Comparison of ENCODE assay signal across 17 cellular contexts in genomic region chr2:236715511-236715961, GRCh38.
DNase-seq lines count a peak whose midpoint lies in the region; ATAC-seq and TF ChIP-seq lines count a peak whose summit lies in the region.
"Had no signal": no experiment of that assay in that cellular context is flagged by ENCODE, and none has a peak within 500 bp of the region (broad histone marks: within the 10 kb centered on the region; RNA-seq: fewer than 3 reads in every experiment).

No MANE protein-coding gene starts in this region.

- H3K36me3 ChIP-seq in heart right ventricle (no peaks in the 10 kb centered on the region), fibroblast of lung (ENCODE audit: control insufficient read depth, insufficient read depth, low read length) (no peaks in the 10 kb centered on the region), neuronal stem cell (replicated peaks in 1 of 2; ENCODE audit: control insufficient read depth in 2 of 2, insufficient read depth in 2 of 2, low read length in 2 of 2) (no peaks in the 10 kb centered on the region)
- H3K36me3 ChIP-seq: breast epithelium, upper lobe of right lung had no signal

- 39% methylated on average over 16 of the region's 16 CpGs for WGBS in right cardiac atrium
- 57 to 68% methylated on average over 16 of the region's 16 CpGs for WGBS in heart right ventricle, 2 donors
- WGBS in neuronal stem cell (ENCODE audit: extremely low coverage in 2 of 2, insufficient read length in 2 of 2, insufficient replicate concordance in 1 of 2), 2 donors: no CpG with 5 or more reads among the region's 16 CpGs

- H4K91ac ChIP-seq in neuronal stem cell (ENCODE audit: low read depth, low read length, poor library complexity): no peak overlapping the region

- DNase-seq in right cardiac atrium: peak in 2 of 3 donors; percentile 54 to 74
- no peak for DNase-seq in heart right ventricle
- DNase-seq in fibroblast of lung (ENCODE audit: low read depth in 2 of 2): peak; percentile 24 to 34
- DNase-seq in neuronal stem cell (ENCODE audit: low spot score): peak; percentile 68
- no peak for DNase-seq in activated CD8-positive, alpha-beta memory T cell treated with anti-CD3 and anti-CD28 coated beads, Interleukin-2, amount 10 ng/mL, durations not matched to agents 7 days and 5 days
- DNase-seq in cortex of kidney (lab: John Stamatoyannopoulos, UW): no peak
- DNase-seq: activated CD8-positive, alpha-beta T cell treated with anti-CD3 and anti-CD28 coated beads for 36 hours; activated effector memory CD4-positive, alpha-beta T cell treated with anti-CD3 and anti-CD28 coated beads, Interleukin-2, amount 50 U/mL, for 16 hours; DMS153; erythroblast; NCI-H1048; T-helper 9 cell; upper lobe of right lung had no signal

- no peak overlapping the region for H3K18ac ChIP-seq in neuronal stem cell (ENCODE audit: low read length)

- no peak overlapping the region for H3K27ac ChIP-seq in right cardiac atrium (ENCODE audit: low read length)
- no peak overlapping the region for H3K27ac ChIP-seq in heart right ventricle
- no peak overlapping the region for H3K27ac ChIP-seq in fibroblast of lung (ENCODE audit: insufficient read depth, low read length)
- H3K27ac ChIP-seq in neuronal stem cell (replicated peaks; ENCODE audit: low read length): no peak overlapping the region
- H3K27ac ChIP-seq: breast epithelium, RWPE1, upper lobe of right lung had no signal

- H2AFZ ChIP-seq in fibroblast of lung (ENCODE audit: low read length) (no peak overlapping the region), neuronal stem cell (ENCODE audit: low read length) (peak overlapping the region; percentile 57)

- H3K9me3 ChIP-seq in right cardiac atrium (ENCODE audit: control insufficient read depth, low read length): no peaks in the 10 kb centered on the region
- no peaks in the 10 kb centered on the region for H3K9me3 ChIP-seq in heart right ventricle
- no peaks in the 10 kb centered on the region for H3K9me3 ChIP-seq in fibroblast of lung (ENCODE audit: control insufficient read depth, insufficient read depth, low read depth, low read length)
- H3K9me3 ChIP-seq in neuronal stem cell (replicated peaks in 1 of 2; ENCODE audit: control insufficient read depth in 2 of 2, insufficient read depth in 1 of 2, low read depth in 1 of 2, low read length in 2 of 2): no peaks in the 10 kb centered on the region
- H3K9me3 ChIP-seq: breast epithelium, upper lobe of right lung had no signal

- no peaks in the 10 kb centered on the region for H3K9me3 Mint-ChIP-seq in activated CD8-positive, alpha-beta memory T cell treated with anti-CD3 and anti-CD28 coated beads, Interleukin-2, amount 10 ng/mL, durations not matched to agents 7 days and 5 days (ENCODE audit: low read depth)
- H3K9me3 Mint-ChIP-seq: activated CD8-positive, alpha-beta T cell treated with anti-CD3 and anti-CD28 coated beads for 36 hours had no signal

- H2BK15ac ChIP-seq in neuronal stem cell (ENCODE audit: low read length): no peak overlapping the region

- H4K20me1 ChIP-seq in fibroblast of lung (ENCODE audit: control insufficient read depth, extremely low read depth, insufficient read depth, low read length): no peaks in the 10 kb centered on the region

- H3K4me3 ChIP-seq in right cardiac atrium (ENCODE audit: low read length): no peak overlapping the region
- no peak overlapping the region for H3K4me3 ChIP-seq in heart right ventricle
- no peak overlapping the region for H3K4me3 ChIP-seq in fibroblast of lung (replicated peaks in 1 of 4; ENCODE audit: control extremely low read depth in 1 of 4, insufficient read depth in 1 of 4, low read depth in 3 of 4, low read length in 4 of 4)
- H3K4me3 ChIP-seq in neuronal stem cell (ENCODE audit: low read length in 2 of 2): no peak overlapping the region
- H3K4me3 ChIP-seq: breast epithelium, upper lobe of right lung had no signal

- H3K79me1 ChIP-seq in neuronal stem cell (ENCODE audit: low read depth, low read length): no peaks in the 10 kb centered on the region

- no peaks in the 10 kb centered on the region for H3K79me2 ChIP-seq in fibroblast of lung (ENCODE audit: control insufficient read depth, insufficient read depth, low read length)

- no peak overlapping the region for H3K4ac ChIP-seq in neuronal stem cell (ENCODE audit: low read length)

- H3K27ac Mint-ChIP-seq in activated CD8-positive, alpha-beta memory T cell treated with anti-CD3 and anti-CD28 coated beads, Interleukin-2, amount 10 ng/mL, durations not matched to agents 7 days and 5 days: no peak overlapping the region
- H3K27ac Mint-ChIP-seq: activated CD8-positive, alpha-beta T cell treated with anti-CD3 and anti-CD28 coated beads for 36 hours had no signal

- H3K27me3 ChIP-seq in right cardiac atrium (ENCODE audit: control insufficient read depth, insufficient read depth): no peaks in the 10 kb centered on the region
- H3K27me3 ChIP-seq in heart right ventricle: peaks cover 0 to 11% (median 0%) of the 10 kb centered on the region in 7 donors
- no peaks in the 10 kb centered on the region for H3K27me3 ChIP-seq in fibroblast of lung (ENCODE audit: control insufficient read depth, insufficient read depth, low read length)
- H3K27me3 ChIP-seq in neuronal stem cell (ENCODE audit: control insufficient read depth in 3 of 3, insufficient read depth in 3 of 3, low read depth in 1 of 3, low read length in 3 of 3): no peaks in the 10 kb centered on the region
- H3K27me3 ChIP-seq: breast epithelium, upper lobe of right lung had no signal

- TF ChIP-seq CTCF in heart right ventricle (IDR thresholded peaks at IDR 0.05) (no peak), fibroblast of lung (conservative IDR thresholded peaks at IDR 0.05 in 1 of 2, IDR thresholded peaks at IDR 0.05 in 1 of 2; ENCODE audit: low read depth in 1 of 2, low read length in 2 of 2) (no peak)

- no peak overlapping the region for H3K23ac ChIP-seq in neuronal stem cell (ENCODE audit: low read depth, low read length, poor library complexity)

- no peaks in the 10 kb centered on the region for H3K4me1 ChIP-seq in right cardiac atrium (ENCODE audit: control insufficient read depth, insufficient read depth, low read length)
- H3K4me1 ChIP-seq in heart right ventricle: peaks cover 0 to 44% (median 10%) of the 10 kb centered on the region in 9 donors
- H3K4me1 ChIP-seq in fibroblast of lung (ENCODE audit: control insufficient read depth, extremely low read depth, insufficient read depth, low read length): no peaks in the 10 kb centered on the region
- H3K4me1 ChIP-seq in neuronal stem cell (ENCODE audit: control insufficient read depth in 2 of 2, insufficient read depth in 1 of 2, low read depth in 1 of 2, low read length in 2 of 2): peaks cover 24 to 31% of the 10 kb centered on the region in 2 donors
- H3K4me1 ChIP-seq: breast epithelium, upper lobe of right lung had no signal

- ATAC-seq in right cardiac atrium: peak; percentile 33 to 67
- ATAC-seq in heart right ventricle: no peak
- ATAC-seq in GM18861 (IDR thresholded peaks at IDR 0.05; ENCODE audit: unreplicated experiment): no peak
- no peak for ATAC-seq in HG02588 (IDR thresholded peaks at IDR 0.05; ENCODE audit: unreplicated experiment)
- no peak for ATAC-seq in activated CD8-positive, alpha-beta memory T cell treated with anti-CD3 and anti-CD28 coated beads, Interleukin-2, amount 10 ng/mL, durations not matched to agents 7 days and 5 days
- ATAC-seq: activated CD8-positive, alpha-beta T cell treated with anti-CD3 and anti-CD28 coated beads for 36 hours had no signal

- no peak overlapping the region for H2BK12ac ChIP-seq in neuronal stem cell (ENCODE audit: low read length)

- no peak overlapping the region for H3K9ac ChIP-seq in fibroblast of lung (ENCODE audit: insufficient read depth, low read length)
- no peak overlapping the region for H3K9ac ChIP-seq in neuronal stem cell (ENCODE audit: low read depth, low read length, poor library complexity)

- no peak overlapping the region for H2BK5ac ChIP-seq in neuronal stem cell (ENCODE audit: low read length)

- no peak overlapping the region for H3K4me3 Mint-ChIP-seq in activated CD8-positive, alpha-beta memory T cell treated with anti-CD3 and anti-CD28 coated beads, Interleukin-2, amount 10 ng/mL, durations not matched to agents 7 days and 5 days
- H3K4me3 Mint-ChIP-seq: activated CD8-positive, alpha-beta T cell treated with anti-CD3 and anti-CD28 coated beads for 36 hours had no signal

- H2AK5ac ChIP-seq in neuronal stem cell (ENCODE audit: low read depth, low read length): no peak overlapping the region

- no peak overlapping the region for H3K14ac ChIP-seq in neuronal stem cell (ENCODE audit: low read length)

- no peak overlapping the region for H3K4me2 ChIP-seq in fibroblast of lung (ENCODE audit: extremely low read depth, insufficient read depth, low read length)
- no peak overlapping the region for H3K4me2 ChIP-seq in neuronal stem cell (ENCODE audit: insufficient read depth, low read length, poor library complexity, severe bottlenecking)

- no peaks in the 10 kb centered on the region for H3K36me3 Mint-ChIP-seq in activated CD8-positive, alpha-beta memory T cell treated with anti-CD3 and anti-CD28 coated beads, Interleukin-2, amount 10 ng/mL, durations not matched to agents 7 days and 5 days

- CTCF ChIA-PET in activated CD8-positive, alpha-beta memory T cell treated with anti-CD3 and anti-CD28 coated beads, Interleukin-2, amount 10 ng/mL, durations not matched to agents 7 days and 5 days (lab: Charles Lee): no interaction called here

- intact Hi-C loops in right cardiac atrium (cut with DNase I): no loop called here
- intact Hi-C loops in heart right ventricle (cut with DNase I): no loop called here

- peaks cover 23% of the 10 kb centered on the region for H3K27me3 Mint-ChIP-seq in activated CD8-positive, alpha-beta memory T cell treated with anti-CD3 and anti-CD28 coated beads, Interleukin-2, amount 10 ng/mL, durations not matched to agents 7 days and 5 days

- no peak overlapping the region for H2BK120ac ChIP-seq in neuronal stem cell (ENCODE audit: low read depth, low read length)

- H4K8ac ChIP-seq in neuronal stem cell (ENCODE audit: low read depth, low read length): no peak overlapping the region

- H3K4me1 Mint-ChIP-seq in activated CD8-positive, alpha-beta memory T cell treated with anti-CD3 and anti-CD28 coated beads, Interleukin-2, amount 10 ng/mL, durations not matched to agents 7 days and 5 days: peaks cover 6% of the 10 kb centered on the region

Comparison
In these comparisons a context has a peak if more than half of its experiments do, and no peak if none do; other contexts are left out.
1. ATAC-seq: peak in right cardiac atrium (2 of 2); none in heart right ventricle (0 of 8), GM18861 (single experiment), HG02588 (single experiment) and activated CD8-positive, alpha-beta memory T cell treated with anti-CD3 and anti-CD28 coated beads, Interleukin-2, amount 10 ng/mL, durations not matched to agents 7 days and 5 days (single experiment).
2. DNase-seq: peak in right cardiac atrium (2 of 3), fibroblast of lung (2 of 2) and neuronal stem cell (single experiment); none in heart right ventricle (0 of 2), activated CD8-positive, alpha-beta memory T cell treated with anti-CD3 and anti-CD28 coated beads, Interleukin-2, amount 10 ng/mL, durations not matched to agents 7 days and 5 days (single experiment) and cortex of kidney (single experiment).